18 cellular contexts compared by ENCODE assay signal in genomic region chr5:133738271-133738670, GRCh38.
"Had no signal": no experiment of that assay in that cellular context is flagged by ENCODE, and none has a peak within 500 bp of the region (broad histone marks: within the 10 kb centered on the region; RNA-seq: fewer than 3 reads in every experiment).

No MANE protein-coding gene starts in this region.

- H3K9me3 Mint-ChIP-seq: activated CD4-positive, alpha-beta T cell treated with anti-CD3 and anti-CD28 coated beads, Interleukin-2, amount 10 ng/mL, durations not matched to agents 7 days and 5 days; stimulated activated naive B cell treated with anti-CD40 and anti-IgM and Interleukin-4, amounts not matched to agents 10 μg/mL and 1 μg/mL and 100 μg/mL, for 72 hours had no signal

- H3K27me3 Mint-ChIP-seq: stimulated activated naive B cell treated with anti-CD40 and anti-IgM and Interleukin-4, amounts not matched to agents 10 μg/mL and 1 μg/mL and 100 μg/mL, for 72 hours had no signal

- H3K79me2 ChIP-seq: parathyroid adenoma had no signal

- H3K4me3 ChIP-seq: ascending aorta, coronary artery, lung, neural progenitor cell, tibial nerve had no signal

- H3K4me1 ChIP-seq: neural progenitor cell, tibial nerve had no signal

- H3K9ac ChIP-seq: neural progenitor cell, parathyroid adenoma had no signal

- H3K9me3 ChIP-seq: ascending aorta, tibial nerve had no signal

- H2AFZ ChIP-seq: neural progenitor cell, parathyroid adenoma had no signal

- H3K27ac Mint-ChIP-seq: activated CD4-positive, alpha-beta T cell treated with anti-CD3 and anti-CD28 coated beads, Interleukin-2, amount 10 ng/mL, durations not matched to agents 7 days and 5 days; neural progenitor cell; stimulated activated naive B cell treated with anti-CD40 and anti-IgM and Interleukin-4, amounts not matched to agents 10 μg/mL and 1 μg/mL and 100 μg/mL, for 72 hours had no signal

- H3K4me1 Mint-ChIP-seq: activated CD4-positive, alpha-beta T cell treated with anti-CD3 and anti-CD28 coated beads, Interleukin-2, amount 10 ng/mL, durations not matched to agents 7 days and 5 days had no signal

- H3K4me2 ChIP-seq: neural progenitor cell had no signal

- H3K36me3 ChIP-seq: ascending aorta, neural progenitor cell, tibial nerve had no signal

- H3K27me3 ChIP-seq: ascending aorta, neural progenitor cell, tibial nerve had no signal

- ATAC-seq: left colon; stimulated activated naive B cell treated with anti-CD40 and anti-IgM and Interleukin-4, amounts not matched to agents 10 μg/mL and 1 μg/mL and 100 μg/mL, for 72 hours had no signal

- DNase-seq: activated CD4-positive, alpha-beta T cell treated with anti-CD3 and anti-CD28 coated beads, Interleukin-2, amount 10 ng/mL, durations not matched to agents 7 days and 5 days; activated naive CD4-positive, alpha-beta T cell; caudate nucleus; effector CD4-positive, alpha-beta T cell; head of caudate nucleus; left colon; midbrain; stimulated activated CD4-positive, alpha-beta T cell treated with anti-CD3 and anti-CD28 coated beads, Interleukin-15, amount 100 ng/mL, for 24 hours; stimulated activated CD4-positive, alpha-beta T cell treated with anti-CD3 and anti-CD28 coated beads, Interleukin-4, amount 100 ng/mL, for 1 hour; stimulated activated naive B cell treated with anti-CD40 and anti-IgM and Interleukin-4, amounts not matched to agents 10 μg/mL and 1 μg/mL and 100 μg/mL, for 72 hours; substantia nigra; T-helper 2 cell had no signal

- H3K36me3 Mint-ChIP-seq: neural progenitor cell; stimulated activated naive B cell treated with anti-CD40 and anti-IgM and Interleukin-4, amounts not matched to agents 10 μg/mL and 1 μg/mL and 100 μg/mL, for 72 hours had no signal

- H3K27ac ChIP-seq: ascending aorta, coronary artery, neural progenitor cell, parathyroid adenoma, tibial nerve had no signal

- H3K4me3 Mint-ChIP-seq: activated CD4-positive, alpha-beta T cell treated with anti-CD3 and anti-CD28 coated beads, Interleukin-2, amount 10 ng/mL, durations not matched to agents 7 days and 5 days; neural progenitor cell; stimulated activated naive B cell treated with anti-CD40 and anti-IgM and Interleukin-4, amounts not matched to agents 10 μg/mL and 1 μg/mL and 100 μg/mL, for 72 hours had no signal
